In the genomic region with DNA sequence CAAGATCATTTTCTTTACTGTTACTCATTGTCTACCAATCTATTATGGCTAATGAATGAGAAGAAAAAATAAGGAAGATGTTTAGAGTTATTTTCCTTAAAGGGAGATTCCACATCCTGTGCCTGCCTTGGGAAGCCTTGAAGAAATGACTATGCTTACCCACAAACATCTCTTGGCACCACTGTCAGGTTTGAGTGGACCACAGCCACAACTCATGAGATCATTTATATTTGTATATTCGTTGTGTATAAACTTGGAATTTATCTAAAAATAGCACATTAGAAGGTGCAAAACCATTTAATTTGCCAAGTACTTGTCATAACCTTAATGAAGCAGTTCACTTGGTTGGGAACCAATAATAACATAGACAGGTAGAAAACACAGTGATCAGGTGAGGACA, we compare ENCODE assay signal across 26 cellular contexts.
DNase-seq lines count a peak whose midpoint lies in the region; ATAC-seq and FAIRE-seq lines count a peak whose summit lies in the region.
"Had no signal": no experiment of that assay in that cellular context is flagged by ENCODE, and none has a peak within 500 bp of the region (broad histone marks: within the 10 kb centered on the region; RNA-seq: fewer than 3 reads in every experiment).

No MANE protein-coding gene starts in this region.

- DNase-seq in Right ventricle myocardium inferior (ENCODE audit: missing footprints) (no peak), cardiac septum (ENCODE audit: low spot score) (no peak), astrocyte of the hippocampus (ENCODE audit: low read depth, low spot score) (peak; percentile 70), left cardiac atrium (no peak), urothelium cell line (ENCODE audit: low spot score) (peak; percentile 18), sciatic nerve (ENCODE audit: low spot score) (no peak), NOMO-1 treated with dmso at 0.1 percent for 144 hours (lab: John Stamatoyannopoulos, UW; ENCODE audit: unreplicated experiment) (no peak)
- no peak for DNase-seq in activated naive CD4-positive, alpha-beta T cell treated with anti-CD3 and anti-CD28 coated beads, Interleukin-2, amount 50 U/mL, for 16 hours
- DNase-seq: 8988T; activated CD8-positive, alpha-beta memory T cell treated with anti-CD3 and anti-CD28 coated beads for 24 hours; activated gamma-delta T cell; activated T-cell treated with anti-CD3 and anti-CD28 coated beads, Interleukin-2, amount 50 U/mL, for 1 hour; BE2C; effector CD8-positive, alpha-beta T cell; foreskin melanocyte; GF-D8; naive thymus-derived CD8-positive, alpha-beta T cell; NCI-H1436; NCI-H2107; NCI-H446; occipital lobe; stimulated activated CD4-positive, alpha-beta T cell treated with anti-CD3 and anti-CD28 coated beads, Interleukin-1b, Interleukin-23, amount 100 ng/mL, for 48 hours; stomach; thyroid gland had no signal

- intact Hi-C loops in Right ventricle myocardium inferior (cut with DNase I) = no loop called here
- intact Hi-C loops in cardiac septum (cut with DNase I) = no loop called here
- intact Hi-C loops in left cardiac atrium (cut with DNase I) = no loop called here
- intact Hi-C loops in sciatic nerve (cut with DNase I) = no loop called here

- no peak for FAIRE-seq in urothelium cell line (lab: Jason Lieb, UNC)
- FAIRE-seq: colon had no signal

- ATAC-seq in Right ventricle myocardium inferior = peak; percentile 68
- ATAC-seq in left cardiac atrium = peak; percentile 77 to 83
- ATAC-seq in sciatic nerve = no peak
- ATAC-seq: left lobe of liver; naive thymus-derived CD8-positive, alpha-beta T cell had no signal

Comparison
In these comparisons a context has a peak if more than half of its experiments do, and no peak if none do; other contexts are left out.
1. DNase-seq: peak in astrocyte of the hippocampus (single experiment) and urothelium cell line (single experiment); none in Right ventricle myocardium inferior (single experiment), cardiac septum (single experiment), left cardiac atrium (single experiment), sciatic nerve (single experiment), activated naive CD4-positive, alpha-beta T cell treated with anti-CD3 and anti-CD28 coated beads, Interleukin-2, amount 50 U/mL, for 16 hours (single experiment) and NOMO-1 treated with dmso at 0.1 percent for 144 hours (single experiment).